Comparison of ENCODE assay signal across 22 cellular contexts in the genomic region with DNA sequence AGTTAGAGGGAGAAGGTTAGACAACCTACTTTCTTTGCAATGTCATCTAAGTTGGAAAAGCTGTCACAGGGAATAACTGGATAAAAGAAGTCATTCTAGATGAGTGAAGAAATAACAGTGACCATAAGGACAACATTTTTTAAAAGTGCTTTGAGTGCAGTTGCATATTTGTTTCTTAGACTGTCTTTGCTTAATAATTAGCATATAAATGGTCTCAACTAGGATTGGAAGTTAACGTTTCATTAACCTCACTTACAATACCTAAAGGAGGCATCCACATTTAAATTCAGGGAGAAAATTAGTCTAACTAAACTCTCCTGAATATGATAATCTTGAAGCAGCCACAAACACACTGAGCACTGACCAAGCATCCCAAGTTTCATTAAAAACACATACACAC.
"Had no signal": no experiment of that assay in that cellular context is flagged by ENCODE, and none has a peak within 500 bp of the region (broad histone marks: within the 10 kb centered on the region; RNA-seq: fewer than 3 reads in every experiment).

No MANE protein-coding gene starts in this region.

- H3K9me3 Mint-ChIP-seq: activated naive CD4-positive, alpha-beta T cell treated with anti-CD3 and anti-CD28 coated beads for 36 hours; activated naive CD8-positive, alpha-beta T cell treated with anti-CD3 and anti-CD28 coated beads, Interleukin-2, amount 10 ng/mL, durations not matched to agents 7 days and 5 days; nephron progenitor cell had no signal

- H3K9me3 ChIP-seq: heart right ventricle, lower lobe of right lung, mucosa of descending colon, upper lobe of left lung had no signal

- FAIRE-seq: endometrium, kidney, TTC549 had no signal

- H3K27me3 Mint-ChIP-seq: activated naive CD8-positive, alpha-beta T cell treated with anti-CD3 and anti-CD28 coated beads, Interleukin-2, amount 10 ng/mL, durations not matched to agents 7 days and 5 days had no signal

- DNase-seq: activated CD8-positive, alpha-beta memory T cell treated with anti-CD3 and anti-CD28 coated beads for 24 hours; activated CD8-positive, alpha-beta memory T cell treated with anti-CD3 and anti-CD28 coated beads, Interleukin-2, amount 50 U/mL, for 48 hours; activated naive CD4-positive, alpha-beta T cell treated with anti-CD3 and anti-CD28 coated beads for 36 hours; activated naive CD8-positive, alpha-beta T cell treated with anti-CD3 and anti-CD28 coated beads, Interleukin-2, amount 10 ng/mL, durations not matched to agents 7 days and 5 days; activated T-cell treated with anti-CD3 and anti-CD28 coated beads, Interleukin-2, amount 50 U/mL, for 48 hours; amniotic stem cell; heart right ventricle; kidney; lower lobe of right lung; mesendoderm; mucosa of descending colon; nephron progenitor cell; posterior cingulate gyrus; stimulated activated CD4-positive, alpha-beta T cell treated with anti-CD3 and anti-CD28 coated beads, Interleukin-2, amount 100 ng/mL, for 48 hours; stimulated activated CD8-positive, alpha-beta memory T cell treated with anti-CD3 and anti-CD28 coated beads, Interleukin-4, amount 100 ng/mL, for 48 hours; stimulated activated naive CD8-positive, alpha-beta T cell treated with anti-CD3 and anti-CD28 coated beads, Interleukin-15, Interleukin-2, amounts not matched to agents 100 U/mL and 50 U/mL, for 24 hours; T-helper 1 cell; upper lobe of left lung; WERI-Rb-1 had no signal

- ATAC-seq: heart right ventricle; left lobe of liver; lower lobe of right lung; mucosa of descending colon; stimulated activated naive CD8-positive, alpha-beta T cell treated with anti-CD3 and anti-CD28 coated beads, Interleukin-15, Interleukin-2, amounts not matched to agents 100 U/mL and 50 U/mL, for 24 hours had no signal

- H3K27me3 ChIP-seq: heart right ventricle, upper lobe of left lung had no signal

- H3K4me3 ChIP-seq: heart right ventricle, lower lobe of right lung, mucosa of descending colon, upper lobe of left lung had no signal

- H3K4me1 Mint-ChIP-seq: activated naive CD8-positive, alpha-beta T cell treated with anti-CD3 and anti-CD28 coated beads, Interleukin-2, amount 10 ng/mL, durations not matched to agents 7 days and 5 days; nephron progenitor cell had no signal

- H3K36me3 ChIP-seq: heart right ventricle, lower lobe of right lung, upper lobe of left lung, WERI-Rb-1 had no signal

- H3K27ac Mint-ChIP-seq: activated naive CD4-positive, alpha-beta T cell treated with anti-CD3 and anti-CD28 coated beads for 36 hours; activated naive CD8-positive, alpha-beta T cell treated with anti-CD3 and anti-CD28 coated beads, Interleukin-2, amount 10 ng/mL, durations not matched to agents 7 days and 5 days; nephron progenitor cell had no signal

- H3K27ac ChIP-seq: heart right ventricle, lower lobe of right lung, upper lobe of left lung, WERI-Rb-1 had no signal

- H3K4me3 Mint-ChIP-seq: activated naive CD4-positive, alpha-beta T cell treated with anti-CD3 and anti-CD28 coated beads for 36 hours; activated naive CD8-positive, alpha-beta T cell treated with anti-CD3 and anti-CD28 coated beads, Interleukin-2, amount 10 ng/mL, durations not matched to agents 7 days and 5 days; nephron progenitor cell had no signal

- H3K4me1 ChIP-seq: heart right ventricle, lower lobe of right lung, upper lobe of left lung had no signal

- H3K36me3 Mint-ChIP-seq: activated naive CD8-positive, alpha-beta T cell treated with anti-CD3 and anti-CD28 coated beads, Interleukin-2, amount 10 ng/mL, durations not matched to agents 7 days and 5 days had no signal
